1 cellular context compared by ENCODE assay signal in genomic region chr2:208265807-208266640, GRCh38.
A peak's percentile ranks its signal among the peaks of the same experiment; 100 is the strongest.
TF ChIP-seq lines count a peak whose summit lies in the region.

A gene with protein sequence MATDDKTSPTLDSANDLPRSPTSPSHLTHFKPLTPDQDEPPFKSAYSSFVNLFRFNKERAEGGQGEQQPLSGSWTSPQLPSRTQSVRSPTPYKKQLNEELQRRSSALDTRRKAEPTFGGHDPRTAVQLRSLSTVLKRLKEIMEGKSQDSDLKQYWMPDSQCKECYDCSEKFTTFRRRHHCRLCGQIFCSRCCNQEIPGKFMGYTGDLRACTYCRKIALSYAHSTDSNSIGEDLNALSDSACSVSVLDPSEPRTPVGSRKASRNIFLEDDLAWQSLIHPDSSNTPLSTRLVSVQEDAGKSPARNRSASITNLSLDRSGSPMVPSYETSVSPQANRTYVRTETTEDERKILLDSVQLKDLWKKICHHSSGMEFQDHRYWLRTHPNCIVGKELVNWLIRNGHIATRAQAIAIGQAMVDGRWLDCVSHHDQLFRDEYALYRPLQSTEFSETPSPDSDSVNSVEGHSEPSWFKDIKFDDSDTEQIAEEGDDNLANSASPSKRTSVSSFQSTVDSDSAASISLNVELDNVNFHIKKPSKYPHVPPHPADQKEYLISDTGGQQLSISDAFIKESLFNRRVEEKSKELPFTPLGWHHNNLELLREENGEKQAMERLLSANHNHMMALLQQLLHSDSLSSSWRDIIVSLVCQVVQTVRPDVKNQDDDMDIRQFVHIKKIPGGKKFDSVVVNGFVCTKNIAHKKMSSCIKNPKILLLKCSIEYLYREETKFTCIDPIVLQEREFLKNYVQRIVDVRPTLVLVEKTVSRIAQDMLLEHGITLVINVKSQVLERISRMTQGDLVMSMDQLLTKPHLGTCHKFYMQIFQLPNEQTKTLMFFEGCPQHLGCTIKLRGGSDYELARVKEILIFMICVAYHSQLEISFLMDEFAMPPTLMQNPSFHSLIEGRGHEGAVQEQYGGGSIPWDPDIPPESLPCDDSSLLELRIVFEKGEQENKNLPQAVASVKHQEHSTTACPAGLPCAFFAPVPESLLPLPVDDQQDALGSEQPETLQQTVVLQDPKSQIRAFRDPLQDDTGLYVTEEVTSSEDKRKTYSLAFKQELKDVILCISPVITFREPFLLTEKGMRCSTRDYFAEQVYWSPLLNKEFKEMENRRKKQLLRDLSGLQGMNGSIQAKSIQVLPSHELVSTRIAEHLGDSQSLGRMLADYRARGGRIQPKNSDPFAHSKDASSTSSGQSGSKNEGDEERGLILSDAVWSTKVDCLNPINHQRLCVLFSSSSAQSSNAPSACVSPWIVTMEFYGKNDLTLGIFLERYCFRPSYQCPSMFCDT (N-terminal part only) (plus strand): TSS chr2:208266255. CDS start chr2:208271520, 5,265 bp downstream.

TF ChIP-seq in HepG2, 621 proteins besides CTCF, POLR2A, EP300 and RAD21 (continued from another document and continues in another):
- TF ChIP-seq, protein P1, sequence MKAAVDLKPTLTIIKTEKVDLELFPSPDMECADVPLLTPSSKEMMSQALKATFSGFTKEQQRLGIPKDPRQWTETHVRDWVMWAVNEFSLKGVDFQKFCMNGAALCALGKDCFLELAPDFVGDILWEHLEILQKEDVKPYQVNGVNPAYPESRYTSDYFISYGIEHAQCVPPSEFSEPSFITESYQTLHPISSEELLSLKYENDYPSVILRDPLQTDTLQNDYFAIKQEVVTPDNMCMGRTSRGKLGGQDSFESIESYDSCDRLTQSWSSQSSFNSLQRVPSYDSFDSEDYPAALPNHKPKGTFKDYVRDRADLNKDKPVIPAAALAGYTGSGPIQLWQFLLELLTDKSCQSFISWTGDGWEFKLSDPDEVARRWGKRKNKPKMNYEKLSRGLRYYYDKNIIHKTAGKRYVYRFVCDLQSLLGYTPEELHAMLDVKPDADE (CRISPR knock-in tag; IDR thresholded peaks at IDR 0.05): peak; percentile 75; the same call in 1 of the 2 replicates
- TF ChIP-seq CREB1 (IDR thresholded peaks at IDR 0.05) (peak; percentile 88), CREB1 (CRISPR knock-in tag; IDR thresholded peaks at IDR 0.05) (peak; percentile 91), ZNF639 (CRISPR knock-in tag; conservative IDR thresholded peaks at IDR 0.05) (peak; percentile 98), HIVEP1 (CRISPR knock-in tag; IDR thresholded peaks at IDR 0.05) (no peak), RBFOX2 (IDR thresholded peaks at IDR 0.05; ENCODE audit: low read depth, low read length) (peak; percentile 89), EHMT2 (IDR thresholded peaks at IDR 0.05; ENCODE audit: borderline replicate concordance, low read depth, low read length) (no peak), ZNF773 (CRISPR knock-in tag; IDR thresholded peaks at IDR 0.05; ENCODE audit: borderline replicate concordance) (no peak), SP140L (CRISPR knock-in tag; IDR thresholded peaks at IDR 0.05; ENCODE audit: borderline replicate concordance) (peak; percentile 86; the same call in 1 of the 2 replicates), ZFP36L2 (CRISPR knock-in tag; IDR thresholded peaks at IDR 0.05) (no peak), FIP1L1 (IDR thresholded peaks at IDR 0.05; ENCODE audit: borderline replicate concordance, insufficient read depth, low read depth, low read length) (no peak), TOE1 (CRISPR knock-in tag; IDR thresholded peaks at IDR 0.05) (no peak), ZNF235 (CRISPR knock-in tag; IDR thresholded peaks at IDR 0.05; ENCODE audit: borderline replicate concordance) (no peak; the same call in 1 of the 2 replicates), MXD4 (CRISPR knock-in tag; IDR thresholded peaks at IDR 0.05) (0 out of 2 replicates have a peak, but pooled peaks have one; percentile 74), NR2F1 (CRISPR knock-in tag; IDR thresholded peaks at IDR 0.05) (peak; percentile 70 to 82), ZNF354B (CRISPR knock-in tag; IDR thresholded peaks at IDR 0.05) (0 out of 2 replicates have a peak, but pooled peaks have one; percentile 18), ZKSCAN5 (CRISPR knock-in tag; IDR thresholded peaks at IDR 0.05) (no peak), CENPT (CRISPR knock-in tag; IDR thresholded peaks at IDR 0.05; ENCODE audit: low read depth) (no peak), ZNF552 (CRISPR knock-in tag; IDR thresholded peaks at IDR 0.05; ENCODE audit: borderline replicate concordance) (no peak), ISL2 (CRISPR knock-in tag; IDR thresholded peaks at IDR 0.05) (no peak; the same call in 1 of the 2 replicates), DMAP1 (CRISPR knock-in tag; IDR thresholded peaks at IDR 0.05) (peak; percentile 76; the same call in 1 of the 2 replicates), HDAC2 (CRISPR knock-in tag; IDR thresholded peaks at IDR 0.05) (peak; percentile 93), RARG (CRISPR knock-in tag; IDR thresholded peaks at IDR 0.05; ENCODE audit: low read depth) (no peak), FOXM1 (CRISPR knock-in tag; IDR thresholded peaks at IDR 0.05) (no peak), RFX5 (IDR thresholded peaks at IDR 0.05; ENCODE audit: low read depth, low read length) (0 out of 2 replicates have a peak, but pooled peaks have one; percentile 12), XBP1 (CRISPR knock-in tag; IDR thresholded peaks at IDR 0.05) (no peak), AGO2 (optimal IDR thresholded peaks at IDR 0.05; ENCODE audit: low read depth, low read length) (peak; percentile 45), MYC (CRISPR knock-in tag; IDR thresholded peaks at IDR 0.05; ENCODE audit: borderline replicate concordance) (peak; percentile 96), ZNF644 (CRISPR knock-in tag; IDR thresholded peaks at IDR 0.05; ENCODE audit: low read depth) (peak; percentile 78; the same call in 1 of the 2 replicates), ZNF335 (CRISPR knock-in tag; IDR thresholded peaks at IDR 0.05) (peak; percentile 73), ZNF550 (CRISPR knock-in tag; IDR thresholded peaks at IDR 0.05; ENCODE audit: borderline replicate concordance) (no peak), ATM (IDR thresholded peaks at IDR 0.05; ENCODE audit: borderline replicate concordance) (no peak), ZNF879 (CRISPR knock-in tag; IDR thresholded peaks at IDR 0.05) (no peak), TBL1XR1 (IDR thresholded peaks at IDR 0.05; ENCODE audit: borderline replicate concordance, low read length, partially characterized antibody) (no peak), ZSCAN31 (CRISPR knock-in tag; IDR thresholded peaks at IDR 0.05; ENCODE audit: low read depth) (peak; percentile 90), ISX (CRISPR knock-in tag; conservative IDR thresholded peaks at IDR 0.05) (no peak), ZNF343 (CRISPR knock-in tag; IDR thresholded peaks at IDR 0.05) (peak; percentile 93), ZNF598 (CRISPR knock-in tag; IDR thresholded peaks at IDR 0.05; ENCODE audit: borderline replicate concordance) (peak; percentile 90), SIX4 (CRISPR knock-in tag; IDR thresholded peaks at IDR 0.05) (peak; percentile 59), ZNF326 (CRISPR knock-in tag; IDR thresholded peaks at IDR 0.05; ENCODE audit: borderline replicate concordance) (no peak), ZSCAN29 (CRISPR knock-in tag; conservative IDR thresholded peaks at IDR 0.05) (peak; percentile 79), ZNF761 (CRISPR knock-in tag; conservative IDR thresholded peaks at IDR 0.05) (peak; percentile 95), ZNF292 (CRISPR knock-in tag; IDR thresholded peaks at IDR 0.05; ENCODE audit: borderline replicate concordance, low read depth) (peak; percentile 64; the same call in 1 of the 2 replicates), ZNF619 (CRISPR knock-in tag; IDR thresholded peaks at IDR 0.05) (peak; percentile 93), ONECUT2 (CRISPR knock-in tag; IDR thresholded peaks at IDR 0.05) (peak; percentile 6; the same call in 1 of the 2 replicates)
- TF ChIP-seq, protein P2, sequence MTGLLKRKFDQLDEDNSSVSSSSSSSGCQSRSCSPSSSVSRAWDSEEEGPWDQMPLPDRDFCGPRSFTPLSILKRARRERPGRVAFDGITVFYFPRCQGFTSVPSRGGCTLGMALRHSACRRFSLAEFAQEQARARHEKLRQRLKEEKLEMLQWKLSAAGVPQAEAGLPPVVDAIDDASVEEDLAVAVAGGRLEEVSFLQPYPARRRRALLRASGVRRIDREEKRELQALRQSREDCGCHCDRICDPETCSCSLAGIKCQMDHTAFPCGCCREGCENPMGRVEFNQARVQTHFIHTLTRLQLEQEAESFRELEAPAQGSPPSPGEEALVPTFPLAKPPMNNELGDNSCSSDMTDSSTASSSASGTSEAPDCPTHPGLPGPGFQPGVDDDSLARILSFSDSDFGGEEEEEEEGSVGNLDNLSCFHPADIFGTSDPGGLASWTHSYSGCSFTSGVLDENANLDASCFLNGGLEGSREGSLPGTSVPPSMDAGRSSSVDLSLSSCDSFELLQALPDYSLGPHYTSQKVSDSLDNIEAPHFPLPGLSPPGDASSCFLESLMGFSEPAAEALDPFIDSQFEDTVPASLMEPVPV (CRISPR knock-in tag; IDR thresholded peaks at IDR 0.05): peak; percentile 93
- TF ChIP-seq, protein P3, sequence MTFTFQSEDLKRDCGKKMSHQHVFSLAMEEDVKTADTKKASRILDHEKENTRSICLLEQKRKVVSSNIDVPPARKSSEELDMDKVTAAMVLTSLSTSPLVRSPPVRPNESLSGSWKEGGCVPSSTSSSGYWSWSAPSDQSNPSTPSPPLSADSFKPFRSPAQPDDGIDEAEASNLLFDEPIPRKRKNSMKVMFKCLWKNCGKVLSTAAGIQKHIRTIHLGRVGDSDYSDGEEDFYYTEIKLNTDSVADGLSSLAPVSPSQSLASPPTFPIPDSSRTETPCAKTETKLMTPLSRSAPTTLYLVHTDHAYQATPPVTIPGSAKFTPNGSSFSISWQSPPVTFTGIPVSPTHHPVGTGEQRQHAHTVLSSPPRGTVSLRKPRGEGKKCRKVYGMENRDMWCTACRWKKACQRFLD (CRISPR knock-in tag; IDR thresholded peaks at IDR 0.05; ENCODE audit: borderline replicate concordance): peak; percentile 79
- TF ChIP-seq, protein P4, sequence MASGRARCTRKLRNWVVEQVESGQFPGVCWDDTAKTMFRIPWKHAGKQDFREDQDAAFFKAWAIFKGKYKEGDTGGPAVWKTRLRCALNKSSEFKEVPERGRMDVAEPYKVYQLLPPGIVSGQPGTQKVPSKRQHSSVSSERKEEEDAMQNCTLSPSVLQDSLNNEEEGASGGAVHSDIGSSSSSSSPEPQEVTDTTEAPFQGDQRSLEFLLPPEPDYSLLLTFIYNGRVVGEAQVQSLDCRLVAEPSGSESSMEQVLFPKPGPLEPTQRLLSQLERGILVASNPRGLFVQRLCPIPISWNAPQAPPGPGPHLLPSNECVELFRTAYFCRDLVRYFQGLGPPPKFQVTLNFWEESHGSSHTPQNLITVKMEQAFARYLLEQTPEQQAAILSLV (CRISPR knock-in tag; IDR thresholded peaks at IDR 0.05; ENCODE audit: borderline replicate concordance): peak; percentile 91
- TF ChIP-seq, protein P5, sequence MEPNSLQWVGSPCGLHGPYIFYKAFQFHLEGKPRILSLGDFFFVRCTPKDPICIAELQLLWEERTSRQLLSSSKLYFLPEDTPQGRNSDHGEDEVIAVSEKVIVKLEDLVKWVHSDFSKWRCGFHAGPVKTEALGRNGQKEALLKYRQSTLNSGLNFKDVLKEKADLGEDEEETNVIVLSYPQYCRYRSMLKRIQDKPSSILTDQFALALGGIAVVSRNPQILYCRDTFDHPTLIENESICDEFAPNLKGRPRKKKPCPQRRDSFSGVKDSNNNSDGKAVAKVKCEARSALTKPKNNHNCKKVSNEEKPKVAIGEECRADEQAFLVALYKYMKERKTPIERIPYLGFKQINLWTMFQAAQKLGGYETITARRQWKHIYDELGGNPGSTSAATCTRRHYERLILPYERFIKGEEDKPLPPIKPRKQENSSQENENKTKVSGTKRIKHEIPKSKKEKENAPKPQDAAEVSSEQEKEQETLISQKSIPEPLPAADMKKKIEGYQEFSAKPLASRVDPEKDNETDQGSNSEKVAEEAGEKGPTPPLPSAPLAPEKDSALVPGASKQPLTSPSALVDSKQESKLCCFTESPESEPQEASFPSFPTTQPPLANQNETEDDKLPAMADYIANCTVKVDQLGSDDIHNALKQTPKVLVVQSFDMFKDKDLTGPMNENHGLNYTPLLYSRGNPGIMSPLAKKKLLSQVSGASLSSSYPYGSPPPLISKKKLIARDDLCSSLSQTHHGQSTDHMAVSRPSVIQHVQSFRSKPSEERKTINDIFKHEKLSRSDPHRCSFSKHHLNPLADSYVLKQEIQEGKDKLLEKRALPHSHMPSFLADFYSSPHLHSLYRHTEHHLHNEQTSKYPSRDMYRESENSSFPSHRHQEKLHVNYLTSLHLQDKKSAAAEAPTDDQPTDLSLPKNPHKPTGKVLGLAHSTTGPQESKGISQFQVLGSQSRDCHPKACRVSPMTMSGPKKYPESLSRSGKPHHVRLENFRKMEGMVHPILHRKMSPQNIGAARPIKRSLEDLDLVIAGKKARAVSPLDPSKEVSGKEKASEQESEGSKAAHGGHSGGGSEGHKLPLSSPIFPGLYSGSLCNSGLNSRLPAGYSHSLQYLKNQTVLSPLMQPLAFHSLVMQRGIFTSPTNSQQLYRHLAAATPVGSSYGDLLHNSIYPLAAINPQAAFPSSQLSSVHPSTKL (CRISPR knock-in tag; IDR thresholded peaks at IDR 0.05): peak; percentile 88
- TF ChIP-seq, protein P6, sequence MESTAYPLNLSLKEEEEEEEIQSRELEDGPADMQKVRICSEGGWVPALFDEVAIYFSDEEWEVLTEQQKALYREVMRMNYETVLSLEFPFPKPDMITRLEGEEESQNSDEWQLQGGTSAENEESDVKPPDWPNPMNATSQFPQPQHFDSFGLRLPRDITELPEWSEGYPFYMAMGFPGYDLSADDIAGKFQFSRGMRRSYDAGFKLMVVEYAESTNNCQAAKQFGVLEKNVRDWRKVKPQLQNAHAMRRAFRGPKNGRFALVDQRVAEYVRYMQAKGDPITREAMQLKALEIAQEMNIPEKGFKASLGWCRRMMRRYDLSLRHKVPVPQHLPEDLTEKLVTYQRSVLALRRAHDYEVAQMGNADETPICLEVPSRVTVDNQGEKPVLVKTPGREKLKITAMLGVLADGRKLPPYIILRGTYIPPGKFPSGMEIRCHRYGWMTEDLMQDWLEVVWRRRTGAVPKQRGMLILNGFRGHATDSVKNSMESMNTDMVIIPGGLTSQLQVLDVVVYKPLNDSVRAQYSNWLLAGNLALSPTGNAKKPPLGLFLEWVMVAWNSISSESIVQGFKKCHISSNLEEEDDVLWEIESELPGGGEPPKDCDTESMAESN (CRISPR knock-in tag; conservative IDR thresholded peaks at IDR 0.05): peak; percentile 90
